41 cellular contexts compared by ENCODE assay signal in genomic region chr20:44395963-44396340, GRCh38. TPM values are rescaled to one million over a fixed set of nuclear protein-coding genes. Genes with fewer than 3 reads are reported as not detected.
"Had no signal": no experiment of that assay in that cellular context is flagged by ENCODE, and none has a peak within 500 bp of the region (broad histone marks: within the 10 kb centered on the region; RNA-seq: fewer than 3 reads in every experiment).

No MANE protein-coding gene starts in this region.

- H3K4me3 ChIP-seq: esophagus squamous epithelium, gastroesophageal sphincter, heart right ventricle had no signal

- H3K36me3 Mint-ChIP-seq: activated naive CD8-positive, alpha-beta T cell had no signal

- H3K4me3 Mint-ChIP-seq: activated B cell treated with CpG ODN at 0.5 μM for 24 hours; activated CD8-positive, alpha-beta T cell treated with anti-CD3 and anti-CD28 coated beads for 36 hours; activated naive CD8-positive, alpha-beta T cell; activated T-cell treated with anti-CD3 and anti-CD28 coated beads, Interleukin-2, amount 50 U/mL, for 4 hours; activated T-helper 17 cell treated with anti-CD3 and anti-CD28 coated beads, Interleukin-2, amount 50 U/mL, for 72 hours; central memory CD8-positive, alpha-beta T cell had no signal

- H3K4me1 ChIP-seq: esophagus squamous epithelium, gastroesophageal sphincter, heart right ventricle had no signal

- H3K27ac ChIP-seq: brain microvascular endothelial cell, epithelial cell of prostate, esophagus squamous epithelium, gastroesophageal sphincter, heart right ventricle, WERI-Rb-1 had no signal

- DNase-seq: activated B cell treated with CpG ODN at 0.5 μM for 24 hours; activated CD4-positive, alpha-beta T cell treated with anti-CD3 and anti-CD28 coated beads for 48 hours; activated CD4-positive, alpha-beta T cell treated with anti-CD3 and anti-CD28 coated beads, Interleukin-2, amount 50 U/mL, for 1 hour; activated CD4-positive, alpha-beta T cell treated with anti-CD3 and anti-CD28 coated beads, Interleukin-2, amount 50 U/mL, for 48 hours; activated CD8-positive, alpha-beta memory T cell treated with anti-CD3 and anti-CD28 coated beads for 24 hours; activated CD8-positive, alpha-beta T cell treated with anti-CD3 and anti-CD28 coated beads for 36 hours; activated effector memory CD4-positive, alpha-beta T cell treated with Interleukin-2 at 50 U/mL for 16 hours; activated gamma-delta T cell treated with Interleukin-2 at 50 U/mL for 16 hours; activated naive CD4-positive, alpha-beta T cell treated with anti-CD3 and anti-CD28 coated beads, Interleukin-2, amount 50 U/mL, for 16 hours; activated naive CD4-positive, alpha-beta T cell treated with Interleukin-2 at 50 U/mL for 16 hours; activated T-cell treated with anti-CD3 and anti-CD28 coated beads, Interleukin-2, amount 50 U/mL, for 4 hours; amniotic stem cell; anterior cingulate cortex; brain microvascular endothelial cell; cortex of kidney; dermis blood vessel endothelial cell; effector CD8-positive, alpha-beta T cell; esophagus squamous epithelium; foreskin melanocyte; heart right ventricle; T-helper 2 cell; WERI-Rb-1 had no signal

- FAIRE-seq: astrocyte, bronchial epithelial cell, colon, endometrium, endothelial cell of umbilical vein had no signal

- H3K9me3 Mint-ChIP-seq: activated B cell treated with CpG ODN at 0.5 μM for 24 hours; activated CD8-positive, alpha-beta T cell treated with anti-CD3 and anti-CD28 coated beads for 36 hours; activated T-cell treated with anti-CD3 and anti-CD28 coated beads, Interleukin-2, amount 50 U/mL, for 4 hours; activated T-helper 17 cell treated with anti-CD3 and anti-CD28 coated beads, Interleukin-2, amount 50 U/mL, for 72 hours; central memory CD8-positive, alpha-beta T cell had no signal

- H3K4me1 Mint-ChIP-seq: activated B cell treated with CpG ODN at 0.5 μM for 24 hours; activated T-helper 17 cell treated with anti-CD3 and anti-CD28 coated beads, Interleukin-2, amount 50 U/mL, for 72 hours; central memory CD8-positive, alpha-beta T cell had no signal

- ATAC-seq: activated CD4-positive, CD25-positive, alpha-beta regulatory T cell treated with anti-CD3 and anti-CD28 coated beads, Interleukin-2, amount 50 U/mL, for 24 hours; activated CD8-positive, alpha-beta T cell treated with anti-CD3 and anti-CD28 coated beads for 36 hours; activated T-cell treated with anti-CD3 and anti-CD28 coated beads, Interleukin-2, amount 50 U/mL, for 4 hours; activated T-helper 17 cell treated with anti-CD3 and anti-CD28 coated beads, Interleukin-2, amount 50 U/mL, for 72 hours; gastroesophageal sphincter; heart right ventricle had no signal

- H3K36me3 ChIP-seq: brain microvascular endothelial cell, esophagus squamous epithelium, gastroesophageal sphincter, heart right ventricle, WERI-Rb-1 had no signal

- H3K27me3 Mint-ChIP-seq: activated CD8-positive, alpha-beta T cell treated with anti-CD3 and anti-CD28 coated beads for 36 hours; central memory CD8-positive, alpha-beta T cell had no signal

- H3K9me3 ChIP-seq: esophagus squamous epithelium, gastroesophageal sphincter, heart right ventricle had no signal

- H3K27me3 ChIP-seq: brain microvascular endothelial cell had no signal

- H3K27ac Mint-ChIP-seq: activated B cell treated with CpG ODN at 0.5 μM for 24 hours; activated CD8-positive, alpha-beta T cell treated with anti-CD3 and anti-CD28 coated beads for 36 hours; activated naive CD8-positive, alpha-beta T cell; activated T-helper 17 cell treated with anti-CD3 and anti-CD28 coated beads, Interleukin-2, amount 50 U/mL, for 72 hours had no signal

RNA-seq across cellular contexts. Expression of gene HNF4A, which starts 40.5 kb away (rescaled TPM):
- total RNA-seq: activated B cell treated with CpG ODN at 0.5 μM for 24 hours; activated CD8-positive, alpha-beta T cell treated with anti-CD3 and anti-CD28 coated beads for 36 hours; activated T-helper 17 cell treated with anti-CD3 and anti-CD28 coated beads, Interleukin-2, amount 50 U/mL, for 72 hours; astrocyte; bronchial epithelial cell; cardiac septum; chondrocyte; dermis blood vessel endothelial cell; endothelial cell of umbilical vein; esophagus squamous epithelium; fibroblast of lung; fibroblast of villous mesenchyme; gastroesophageal sphincter; glomerular endothelial cell; heart right ventricle; T-helper 1 cell treated with Interleukin-12 subunit alpha and Interleukin-12 subunit beta and Interleukin-4 antibody, amounts not matched to agents 30 ng/mL and 1 ng/mL, for 36 hours had no signal
- polyA plus RNA-seq: endothelial cell of umbilical vein, fibroblast of lung had no signal

RNA-seq across cellular contexts. Expression of gene R3HDML, which starts 59.1 kb away (rescaled TPM):
- total RNA-seq: activated B cell treated with CpG ODN at 0.5 μM for 24 hours; activated CD8-positive, alpha-beta T cell treated with anti-CD3 and anti-CD28 coated beads for 36 hours; activated T-cell treated with anti-CD3 and anti-CD28 coated beads, Interleukin-2, amount 50 U/mL, for 4 hours; activated T-helper 17 cell treated with anti-CD3 and anti-CD28 coated beads, Interleukin-2, amount 50 U/mL, for 72 hours; bronchial epithelial cell; cardiac septum; dermis blood vessel endothelial cell; endothelial cell of umbilical vein; esophagus squamous epithelium; fibroblast of lung; fibroblast of villous mesenchyme; gastroesophageal sphincter; glomerular endothelial cell; heart right ventricle; T-helper 1 cell treated with Interleukin-12 subunit alpha and Interleukin-12 subunit beta and Interleukin-4 antibody, amounts not matched to agents 30 ng/mL and 1 ng/mL, for 36 hours had no signal
- polyA plus RNA-seq: adipose tissue, endothelial cell of umbilical vein, esophagus, fibroblast of lung, heart right ventricle had no signal
